In the genomic region with DNA sequence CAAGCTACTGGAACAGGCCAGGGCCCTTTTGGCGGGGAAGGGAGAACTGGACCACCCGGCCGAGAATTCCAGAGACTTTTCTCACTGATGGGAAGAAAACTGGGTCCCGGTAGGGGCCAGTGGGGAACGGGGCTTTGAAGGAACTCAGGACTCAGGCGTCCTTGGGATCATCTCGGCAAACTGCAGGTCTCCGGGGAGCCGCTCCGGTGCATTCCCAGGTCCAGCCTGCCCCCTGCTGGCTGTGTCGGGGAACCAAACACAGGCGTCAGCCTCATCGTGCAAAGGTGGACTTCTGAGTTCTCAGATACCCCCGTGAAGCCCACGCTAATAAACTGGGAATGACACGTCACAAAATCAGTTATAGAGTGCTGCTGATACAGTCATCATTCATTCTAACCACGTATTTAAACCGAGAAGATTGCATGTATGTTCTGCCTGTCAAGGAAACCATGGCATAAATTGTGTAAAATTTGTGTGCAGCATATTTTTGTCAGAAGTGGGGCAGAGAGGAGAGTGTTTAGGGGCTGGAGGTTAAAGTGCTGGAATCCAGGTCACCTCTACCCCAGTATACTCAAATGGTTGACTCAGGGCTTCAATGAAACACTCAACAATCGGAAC, we compare ENCODE assay signal across 8 cellular contexts.
A peak's percentile ranks its signal among the peaks of the same experiment; 100 is the strongest.
DNase-seq lines count a peak whose midpoint lies in the region; ATAC-seq and TF ChIP-seq lines count a peak whose summit lies in the region.

No MANE protein-coding gene starts in this region.

- no peaks in the 10 kb centered on the region for H3K4me1 Mint-ChIP-seq in CD14-positive monocyte

- H3K27me3 ChIP-seq in H7 (ENCODE audit: control insufficient read depth, insufficient read depth, low read length) (peaks cover 10% of the 10 kb centered on the region), OCI-LY1 (ENCODE audit: insufficient read depth, low read length) (no peaks in the 10 kb centered on the region), adipocyte (replicated peaks; ENCODE audit: control insufficient read depth, insufficient read depth, low read length) (peaks cover 43% of the 10 kb centered on the region), left ventricle myocardium inferior (ENCODE audit: low read depth) (peaks cover 99% of the 10 kb centered on the region)

- no peak overlapping the region for H3K9ac ChIP-seq in OCI-LY1 (ENCODE audit: low read length)
- H3K9ac ChIP-seq in adipocyte (ENCODE audit: low read length): peak overlapping the region; percentile 43

- H3K27ac ChIP-seq in OCI-LY1 (ENCODE audit: low read depth, low read length, poor library complexity, severe bottlenecking) (no peak overlapping the region), left ventricle myocardium inferior (replicated peaks) (no peak overlapping the region)

- H3K4me1 ChIP-seq in OCI-LY1 (ENCODE audit: insufficient read depth, low read length, severe bottlenecking) (no peaks in the 10 kb centered on the region), adipocyte (ENCODE audit: control insufficient read depth, insufficient read depth, low read length) (peaks cover 13% of the 10 kb centered on the region), left ventricle myocardium inferior (peaks cover 3% of the 10 kb centered on the region)

- no peak overlapping the region for H3K4me2 ChIP-seq in OCI-LY1 (ENCODE audit: low read length)

- H3K4me3 Mint-ChIP-seq in CD14-positive monocyte: no peak overlapping the region

- no peak for ATAC-seq in HG02973 (IDR thresholded peaks at IDR 0.05; ENCODE audit: unreplicated experiment)
- ATAC-seq in HG02938 (IDR thresholded peaks at IDR 0.05; ENCODE audit: unreplicated experiment): no peak

- peaks cover 0 to 5% of the 10 kb centered on the region in 2 donors for H3K36me3 Mint-ChIP-seq in CD14-positive monocyte

- peaks cover 41 to 79% (median 61%) of the 10 kb centered on the region in 3 donors for H3K27me3 Mint-ChIP-seq in CD14-positive monocyte (ENCODE audit: low read depth in 3 of 3)

- H4K20me1 ChIP-seq in OCI-LY1 (ENCODE audit: insufficient read depth, low read length): no peaks in the 10 kb centered on the region

- no peak overlapping the region for H3K27ac Mint-ChIP-seq in CD14-positive monocyte

- H3K9me3 ChIP-seq in OCI-LY1 (ENCODE audit: low read length) (no peaks in the 10 kb centered on the region), adipocyte (ENCODE audit: control insufficient read depth, low read length) (no peaks in the 10 kb centered on the region), left ventricle myocardium inferior (replicated peaks) (no peaks in the 10 kb centered on the region)

- intact Hi-C loops in CD14-positive monocyte (cut with micrococcal nuclease): loop anchor here (2.0 to 10.0 kb wide), 3 partner anchors 385 to 833 kb away; a partner anchor contains a TSS
- intact Hi-C loops in left ventricle myocardium inferior (cut with micrococcal nuclease): loop anchor here (2.0 kb wide), 1 partner anchor 385 kb away; no protein-coding TSS in a partner anchor

- H2AFZ ChIP-seq in OCI-LY1 (ENCODE audit: low read length): no peak overlapping the region

- TF ChIP-seq CTCF in CD14-positive monocyte (IDR thresholded peaks at IDR 0.05) (peak; percentile 91), OCI-LY1 (IDR thresholded peaks at IDR 0.05; ENCODE audit: low read length) (peak; percentile 94), left ventricle myocardium inferior (IDR thresholded peaks at IDR 0.05; ENCODE audit: borderline replicate concordance) (peak; percentile 86)

- no peak overlapping the region for H3K4me3 ChIP-seq in H7 (ENCODE audit: insufficient read depth, low read depth, low read length)
- H3K4me3 ChIP-seq in OCI-LY1 (ENCODE audit: low read depth, low read length, poor library complexity, severe bottlenecking): no peak overlapping the region
- H3K4me3 ChIP-seq in adipocyte (ENCODE audit: low read length): peak overlapping the region; percentile 42
- no peak overlapping the region for H3K4me3 ChIP-seq in left ventricle myocardium inferior

- no peaks in the 10 kb centered on the region for H3K9me2 ChIP-seq in OCI-LY1 (ENCODE audit: low read depth, low read length)

- peaks cover 0 to 5% (median 3%) of the 10 kb centered on the region in 7 donors for H3K9me3 Mint-ChIP-seq in CD14-positive monocyte

- H3K79me2 ChIP-seq in OCI-LY1 (ENCODE audit: insufficient read depth, low read length): no peaks in the 10 kb centered on the region

- H3F3A ChIP-seq in OCI-LY1 (ENCODE audit: insufficient read depth, low read length): no peaks in the 10 kb centered on the region

- H3K36me3 ChIP-seq in H7 (replicated peaks; ENCODE audit: control insufficient read depth, insufficient read depth, low read length): no peaks in the 10 kb centered on the region
- no peaks in the 10 kb centered on the region for H3K36me3 ChIP-seq in OCI-LY1 (ENCODE audit: insufficient read depth, low read length)
- H3K36me3 ChIP-seq in adipocyte (ENCODE audit: control insufficient read depth, insufficient read depth, low read length, severe bottlenecking): no peaks in the 10 kb centered on the region
- H3K36me3 ChIP-seq in left ventricle myocardium inferior: no peaks in the 10 kb centered on the region

- DNase-seq in CD14-positive monocyte (ENCODE audit: low spot score): no peak
- peak; percentile 94 for DNase-seq in H7
- peak; percentile 86 for DNase-seq in adipocyte (ENCODE audit: low read depth)
- DNase-seq in left ventricle myocardium inferior: peak; percentile 58
- DNase-seq in renal cortical epithelial cell (ENCODE audit: low read depth): peak; percentile 11
